Comparison of ENCODE assay signal across 1 cellular context in the genomic region with DNA sequence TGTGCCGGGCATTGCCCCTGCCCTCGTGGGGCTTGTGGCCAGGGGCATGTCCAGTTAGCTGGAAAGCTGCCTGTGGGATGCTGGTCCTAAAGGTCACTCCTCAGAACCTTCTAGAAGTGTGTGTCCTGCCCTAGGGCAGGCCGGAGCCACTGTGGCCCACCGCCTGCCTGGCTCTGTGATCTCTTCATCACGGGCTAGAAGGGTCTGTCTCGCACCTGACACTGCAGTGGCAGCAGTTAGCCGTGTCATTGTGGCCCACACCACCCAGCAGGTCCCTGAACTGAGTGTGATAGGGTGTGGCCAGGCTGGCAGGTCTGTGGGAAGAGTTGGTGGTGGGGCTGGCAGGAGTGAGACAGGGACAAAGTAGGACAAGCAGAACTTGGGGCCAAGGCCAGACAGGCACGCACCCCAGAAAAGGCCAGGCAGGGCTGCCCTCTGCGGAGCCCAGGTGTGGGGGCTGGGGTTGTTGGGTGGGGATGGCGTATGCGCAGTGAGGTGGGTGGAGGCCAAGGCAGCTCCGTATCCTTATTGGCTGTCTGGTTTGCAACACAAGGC.
TF ChIP-seq lines count a peak whose summit lies in the region.

No MANE protein-coding gene starts in this region.

TF ChIP-seq in GM12878, 131 proteins besides CTCF, POLR2A, EP300 and RAD21 (continued from another document):
- no peak for TF ChIP-seq ZBTB40 (IDR thresholded peaks at IDR 0.05; ENCODE audit: borderline replicate concordance)
- no peak for TF ChIP-seq MEF2A (IDR thresholded peaks at IDR 0.05; ENCODE audit: insufficient read depth, low read depth, low read length)
- TF ChIP-seq CHD4 (IDR thresholded peaks at IDR 0.05), result no peak
